Comparison of ENCODE assay signal across 15 cellular contexts in the genomic region with DNA sequence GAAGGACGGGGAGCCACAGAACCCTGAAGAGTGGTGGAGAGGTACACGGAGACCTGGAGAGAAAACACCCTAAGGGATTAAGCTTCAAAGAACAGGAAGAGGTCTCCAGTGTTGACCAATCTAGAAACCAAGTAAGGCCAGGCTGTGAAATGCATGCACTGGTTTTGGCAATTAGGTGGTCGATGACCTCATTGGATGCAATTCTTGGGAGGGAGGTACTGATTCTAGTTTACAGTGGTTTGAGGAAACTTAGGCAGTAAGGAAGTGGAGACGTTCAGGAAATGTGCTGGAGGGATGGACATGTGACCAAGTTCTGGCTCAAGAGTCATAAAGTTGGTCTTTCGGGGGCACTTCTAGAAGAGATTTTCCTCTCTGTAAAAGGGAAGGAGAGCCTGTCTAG.
"Had no signal": no experiment of that assay in that cellular context is flagged by ENCODE, and none has a peak within 500 bp of the region (broad histone marks: within the 10 kb centered on the region; RNA-seq: fewer than 3 reads in every experiment).

No MANE protein-coding gene starts in this region.

- FAIRE-seq: urothelium cell line had no signal

- DNase-seq: activated CD4-positive, alpha-beta T cell treated with anti-CD3 and anti-CD28 coated beads, Interleukin-2, amount 50 U/mL, for 1 hour; activated CD8-positive, alpha-beta memory T cell treated with anti-CD3 and anti-CD28 coated beads for 24 hours; activated naive CD8-positive, alpha-beta T cell treated with anti-CD3 and anti-CD28 coated beads for 36 hours; anterior cingulate cortex; brain microvascular endothelial cell; cerebellar nuclear complex; effector memory CD8-positive, alpha-beta T cell; nucleus accumbens; posterior cingulate gyrus; stimulated activated CD4-positive, alpha-beta T cell treated with anti-CD3 and anti-CD28 coated beads, Interleukin-2, amount 100 ng/mL, for 48 hours; thyroid gland had no signal

- H3K27me3 ChIP-seq: brain microvascular endothelial cell, gastroesophageal sphincter, thyroid gland had no signal

- ATAC-seq: activated CD4-positive, CD25-positive, alpha-beta regulatory T cell treated with anti-CD3 and anti-CD28 coated beads, Interleukin-2, amount 50 U/mL, for 24 hours; effector memory CD8-positive, alpha-beta T cell; gastroesophageal sphincter; stimulated activated memory B cell treated with anti-CD40 and anti-IgM and Interleukin-4, amounts not matched to agents 10 μg/mL and 1 μg/mL and 100 μg/mL, for 72 hours had no signal

- H3K36me3 ChIP-seq: brain microvascular endothelial cell, gastroesophageal sphincter, thyroid gland had no signal

- H3K27ac ChIP-seq: brain microvascular endothelial cell, gastroesophageal sphincter, thyroid gland had no signal

- H3K9me3 ChIP-seq: gastroesophageal sphincter, thyroid gland had no signal

- H3K4me3 ChIP-seq: gastroesophageal sphincter, thyroid gland had no signal

- H3K4me1 ChIP-seq: gastroesophageal sphincter had no signal
